ENCODE assay signal across 11 cellular contexts in genomic region chrX:118526149-118526548, GRCh38. TPM values are rescaled to one million over a fixed set of nuclear protein-coding genes. Genes with fewer than 3 reads are reported as not detected.
DNase-seq lines count a peak whose midpoint lies in the region; ATAC-seq and TF ChIP-seq lines count a peak whose summit lies in the region.
"Had no signal": no experiment of that assay in that cellular context is flagged by ENCODE, and none has a peak within 500 bp of the region (broad histone marks: within the 10 kb centered on the region; RNA-seq: fewer than 3 reads in every experiment).

No MANE protein-coding gene starts in this region.

- peak overlapping the region; percentile 92 for H3K27ac Mint-ChIP-seq in activated naive CD8-positive, alpha-beta T cell treated with anti-CD3 and anti-CD28 coated beads, Interleukin-2, amount 50 U/mL, for 24 hours
- peak overlapping the region; percentile 17 to 96 (median 76) for H3K27ac Mint-ChIP-seq in naive B cell

- H3K9me3 ChIP-seq in BLaER1 (no peaks in the 10 kb centered on the region), HEK293 (ENCODE audit: control insufficient read depth, insufficient read depth, low read depth, low read length) (no peaks in the 10 kb centered on the region)
- H3K9me3 ChIP-seq: colonic mucosa had no signal

- TF ChIP-seq CTCF in HEK293 (tag by site-specific recombination; IDR thresholded peaks at IDR 0.05) (no peak), GM20000 (IDR thresholded peaks at IDR 0.05; ENCODE audit: extremely low read depth, missing control alignments) (no peak)

- H3K27ac ChIP-seq in BLaER1 (no peak overlapping the region; the same call in 1 of the 2 replicates), HEK293 (ENCODE audit: extremely low read depth, low read depth, low read length) (no peak overlapping the region)
- H3K27ac ChIP-seq: colonic mucosa had no signal

- H3K4me3 Mint-ChIP-seq in activated naive CD8-positive, alpha-beta T cell treated with anti-CD3 and anti-CD28 coated beads, Interleukin-2, amount 50 U/mL, for 24 hours, result no peak overlapping the region
- peak overlapping the region in 2 of 8 donors; percentile 16 to 52 for H3K4me3 Mint-ChIP-seq in naive B cell

- H3K36me3 ChIP-seq in BLaER1 (no peaks in the 10 kb centered on the region), HEK293 (ENCODE audit: control insufficient read depth in 2 of 2, insufficient read depth in 1 of 2, low read length in 2 of 2) (no peaks in the 10 kb centered on the region)
- H3K36me3 ChIP-seq: colonic mucosa had no signal

- POLR2A ChIA-PET in HEK293 (lab: Yijun Ruan, JAX), result no interaction called here

- H3K9me3 Mint-ChIP-seq in activated naive CD8-positive, alpha-beta T cell treated with anti-CD3 and anti-CD28 coated beads, Interleukin-2, amount 50 U/mL, for 24 hours, result no peaks in the 10 kb centered on the region
- peaks cover 0 to 3% (median 0%) of the 10 kb centered on the region in 7 donors for H3K9me3 Mint-ChIP-seq in naive B cell

- ATAC-seq in activated naive CD8-positive, alpha-beta T cell treated with anti-CD3 and anti-CD28 coated beads, Interleukin-2, amount 50 U/mL, for 24 hours, result no peak
- ATAC-seq in naive B cell (ENCODE audit: low read depth in 2 of 2) (no peak), HG02763 (IDR thresholded peaks at IDR 0.05; ENCODE audit: unreplicated experiment) (no peak)

- no peaks in the 10 kb centered on the region for H3K27me3 ChIP-seq in BLaER1
- H3K27me3 ChIP-seq: colonic mucosa had no signal

- peaks cover 11% of the 10 kb centered on the region; the same call in 1 of the 2 replicates for H4K20me1 ChIP-seq in BLaER1

- peak overlapping the region; percentile 62 for H3K4me2 ChIP-seq in BLaER1

- peaks cover 91% of the 10 kb centered on the region for H3K4me1 Mint-ChIP-seq in activated naive CD8-positive, alpha-beta T cell treated with anti-CD3 and anti-CD28 coated beads, Interleukin-2, amount 50 U/mL, for 24 hours
- peaks cover 44 to 67% (median 56%) of the 10 kb centered on the region in 3 donors for H3K4me1 Mint-ChIP-seq in naive B cell

- no peaks in the 10 kb centered on the region for H3K27me3 Mint-ChIP-seq in activated naive CD8-positive, alpha-beta T cell treated with anti-CD3 and anti-CD28 coated beads, Interleukin-2, amount 50 U/mL, for 24 hours
- H3K27me3 Mint-ChIP-seq in naive B cell, result no peaks in the 10 kb centered on the region

- H3K4me3 ChIP-seq in BLaER1, result no peak overlapping the region
- no peak overlapping the region for H3K4me3 ChIP-seq in HEK293 (ENCODE audit: low read depth, low read length)
- H3K4me3 ChIP-seq: colonic mucosa had no signal

- CTCF ChIA-PET in HEK293 (lab: Yijun Ruan, JAX), result no interaction called here

- H3K36me3 Mint-ChIP-seq in activated naive CD8-positive, alpha-beta T cell treated with anti-CD3 and anti-CD28 coated beads, Interleukin-2, amount 50 U/mL, for 24 hours (ENCODE audit: low read depth), result peaks cover 6% of the 10 kb centered on the region
- no peaks in the 10 kb centered on the region for H3K36me3 Mint-ChIP-seq in naive B cell

- H3K4me1 ChIP-seq in BLaER1 (peaks cover 48% of the 10 kb centered on the region), HEK293 (ENCODE audit: control insufficient read depth, insufficient read depth, low read length) (peaks cover 8% of the 10 kb centered on the region; the same call in 1 of the 2 replicates)
- H3K4me1 ChIP-seq: colonic mucosa had no signal

- peak overlapping the region; percentile 44; the same call in 1 of the 2 replicates for H3K9ac ChIP-seq in BLaER1

- DNase-seq in activated naive CD8-positive, alpha-beta T cell treated with anti-CD3 and anti-CD28 coated beads, Interleukin-2, amount 50 U/mL, for 24 hours, result no peak
- DNase-seq in naive B cell (no peak), GM20000 (ENCODE audit: low spot score) (no peak), midbrain (lab: John Stamatoyannopoulos, UW) (no peak), NCI-H226 (no peak)
- DNase-seq: colonic mucosa, MV-4-11, RPMI8226 had no signal

TF ChIP-seq in HEK293, 187 proteins besides CTCF, POLR2A, EP300 and RAD21:
- no peak for TF ChIP-seq ZFP69B (tag by site-specific recombination; IDR thresholded peaks at IDR 0.05)
- no peak for TF ChIP-seq SP2 (tag by site-specific recombination; IDR thresholded peaks at IDR 0.05)
- peak; percentile 60; the same call in 1 of the 2 replicates for TF ChIP-seq TRIM28 (IDR thresholded peaks at IDR 0.05; ENCODE audit: borderline replicate concordance, low read length)
- 0 out of 2 replicates have a peak, but pooled peaks have one; percentile 16 for TF ChIP-seq ZBTB17 (tag by site-specific recombination; IDR thresholded peaks at IDR 0.05)
- peak; percentile 89 for TF ChIP-seq ZNF341 (tag by site-specific recombination; IDR thresholded peaks at IDR 0.05; ENCODE audit: low read depth)

RNA-seq across cellular contexts. Expression of gene DOCK11, which starts 30.5 kb away (rescaled TPM):
- 10 to 100 TPM; 15.4 to 29.9 (median 19.7) TPM for polyA plus RNA-seq in naive B cell (ENCODE audit: low read depth in 6 of 6)
